In the genomic region with DNA sequence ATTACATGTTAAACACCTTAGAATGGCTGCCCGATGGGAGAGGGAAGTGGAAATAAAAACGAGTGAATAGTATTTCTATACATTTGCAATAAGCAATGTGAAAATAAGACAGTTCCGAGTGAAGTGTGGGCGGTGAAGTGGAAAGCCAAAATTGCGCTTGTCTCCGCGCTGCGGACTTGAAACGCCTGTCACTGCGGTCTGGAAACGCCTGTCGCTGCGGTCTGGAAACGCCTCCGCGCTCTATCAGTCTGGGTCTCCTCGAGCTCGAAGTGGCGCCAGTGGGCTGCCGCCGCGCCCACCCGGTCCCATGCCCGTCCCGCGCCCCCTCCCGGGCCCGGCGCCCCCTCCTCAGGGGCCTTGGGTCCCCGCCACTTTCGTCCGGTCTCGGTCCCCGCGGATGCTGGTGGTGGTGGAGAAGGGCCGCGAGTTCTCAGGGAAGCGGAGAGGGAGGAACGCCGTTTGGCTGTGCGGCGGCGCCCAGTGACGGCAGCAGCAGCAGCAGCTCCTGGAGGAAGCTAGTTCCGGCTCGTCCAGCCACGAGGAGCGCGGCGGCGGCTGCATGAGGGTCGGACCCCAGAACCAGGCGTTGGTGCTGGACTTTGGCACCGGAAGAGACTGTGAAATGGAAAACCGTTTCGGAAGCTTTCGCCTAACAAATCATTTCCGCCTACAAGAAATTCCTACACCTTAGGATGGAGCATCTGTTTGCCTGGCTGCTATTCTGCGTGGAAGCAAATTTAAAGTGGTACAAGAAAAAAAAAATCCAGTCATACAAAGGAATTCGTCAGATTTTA, we compare ENCODE assay signal across 1 cellular context.
TF ChIP-seq lines count a peak whose summit lies in the region.

No MANE protein-coding gene starts in this region.

TF ChIP-seq in HEK293, 187 proteins besides CTCF, POLR2A, EP300 and RAD21 (continued from another document and continues in another):
- TF ChIP-seq PRDM6 (tag by site-specific recombination; IDR thresholded peaks at IDR 0.05) (no peak), SALL2 (tag by site-specific recombination; IDR thresholded peaks at IDR 0.05; ENCODE audit: borderline replicate concordance) (no peak), ZNF670 (tag by site-specific recombination; IDR thresholded peaks at IDR 0.05; ENCODE audit: low read depth) (no peak), ZNF24 (tag by site-specific recombination; IDR thresholded peaks at IDR 0.05) (no peak), ZNF768 (tag by site-specific recombination; IDR thresholded peaks at IDR 0.05) (no peak), ZNF391 (tag by site-specific recombination; IDR thresholded peaks at IDR 0.05; ENCODE audit: borderline replicate concordance, low read depth) (no peak), OVOL3 (tag by site-specific recombination; IDR thresholded peaks at IDR 0.05) (no peak), ZNF138 (tag by site-specific recombination; IDR thresholded peaks at IDR 0.05; ENCODE audit: borderline replicate concordance) (no peak), ZNF202 (tag by site-specific recombination; IDR thresholded peaks at IDR 0.05; ENCODE audit: borderline replicate concordance) (no peak), AEBP2 (tag by site-specific recombination; IDR thresholded peaks at IDR 0.05; ENCODE audit: borderline replicate concordance) (no peak), ZNF398 (tag by site-specific recombination; IDR thresholded peaks at IDR 0.05) (peak; percentile 37; the same call in 1 of the 2 replicates), ZNF175 (tag by site-specific recombination; IDR thresholded peaks at IDR 0.05) (no peak), ZNF792 (tag by site-specific recombination; IDR thresholded peaks at IDR 0.05) (0 out of 2 replicates have a peak, but pooled peaks have one; percentile 42), ZFP37 (tag by site-specific recombination; IDR thresholded peaks at IDR 0.05) (peak; percentile 85), ZBTB20 (tag by site-specific recombination; IDR thresholded peaks at IDR 0.05) (peak; percentile 84), SP3 (tag by site-specific recombination; IDR thresholded peaks at IDR 0.05) (no peak), ZNF701 (tag by site-specific recombination; IDR thresholded peaks at IDR 0.05) (no peak), ZFP41 (tag by site-specific recombination; IDR thresholded peaks at IDR 0.05; ENCODE audit: borderline replicate concordance) (no peak), GFI1B (tag by site-specific recombination; IDR thresholded peaks at IDR 0.05) (no peak), ZNF544 (tag by site-specific recombination; IDR thresholded peaks at IDR 0.05) (no peak), ZNF214 (tag by site-specific recombination; IDR thresholded peaks at IDR 0.05; ENCODE audit: borderline replicate concordance) (no peak), KLF10 (tag by site-specific recombination; IDR thresholded peaks at IDR 0.05) (peak; percentile 38; the same call in 1 of the 2 replicates), ZNF501 (tag by site-specific recombination; IDR thresholded peaks at IDR 0.05) (peak; percentile 72), ZNF302 (tag by site-specific recombination; IDR thresholded peaks at IDR 0.05; ENCODE audit: low read depth) (no peak), ZNF558 (tag by site-specific recombination; IDR thresholded peaks at IDR 0.05) (no peak), ZNF23 (tag by site-specific recombination; IDR thresholded peaks at IDR 0.05; ENCODE audit: borderline replicate concordance) (no peak), ZSCAN18 (tag by site-specific recombination; IDR thresholded peaks at IDR 0.05) (no peak), HOXC10 (CRISPR knock-in tag; IDR thresholded peaks at IDR 0.05) (no peak), KLF1 (tag by site-specific recombination; IDR thresholded peaks at IDR 0.05) (no peak), SP2 (tag by site-specific recombination; IDR thresholded peaks at IDR 0.05) (peak; percentile 76), ZNF571 (tag by site-specific recombination; IDR thresholded peaks at IDR 0.05) (no peak), ZNF76 (tag by site-specific recombination; IDR thresholded peaks at IDR 0.05; ENCODE audit: borderline replicate concordance, low read depth) (no peak), ZNF112 (tag by site-specific recombination; IDR thresholded peaks at IDR 0.05) (no peak), ZNF777 (tag by site-specific recombination; IDR thresholded peaks at IDR 0.05; ENCODE audit: borderline replicate concordance) (0 out of 2 replicates have a peak, but pooled peaks have one; percentile 14), ZNF514 (tag by site-specific recombination; IDR thresholded peaks at IDR 0.05) (no peak), PRDM10 (tag by site-specific recombination; IDR thresholded peaks at IDR 0.05) (peak; percentile 29; the same call in 1 of the 2 replicates)
- TF ChIP-seq, protein P1, sequence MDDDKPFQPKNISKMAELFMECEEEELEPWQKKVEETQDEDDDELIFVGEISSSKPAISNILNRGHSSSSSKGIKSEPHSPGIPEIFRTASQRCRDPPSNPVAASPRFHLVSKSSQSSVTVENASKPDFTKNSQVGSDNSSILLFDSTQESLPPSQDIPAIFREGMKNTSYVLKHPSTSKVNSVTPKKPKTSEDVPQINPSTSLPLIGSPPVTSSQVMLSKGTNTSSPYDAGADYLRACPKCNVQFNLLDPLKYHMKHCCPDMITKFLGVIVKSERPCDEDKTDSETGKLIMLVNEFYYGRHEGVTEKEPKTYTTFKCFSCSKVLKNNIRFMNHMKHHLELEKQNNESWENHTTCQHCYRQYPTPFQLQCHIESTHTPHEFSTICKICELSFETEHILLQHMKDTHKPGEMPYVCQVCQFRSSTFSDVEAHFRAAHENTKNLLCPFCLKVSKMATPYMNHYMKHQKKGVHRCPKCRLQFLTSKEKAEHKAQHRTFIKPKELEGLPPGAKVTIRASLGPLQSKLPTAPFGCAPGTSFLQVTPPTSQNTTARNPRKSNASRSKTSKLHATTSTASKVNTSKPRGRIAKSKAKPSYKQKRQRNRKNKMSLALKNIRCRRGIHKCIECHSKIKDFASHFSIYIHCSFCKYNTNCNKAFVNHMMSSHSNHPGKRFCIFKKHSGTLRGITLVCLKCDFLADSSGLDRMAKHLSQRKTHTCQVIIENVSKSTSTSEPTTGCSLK (tag by site-specific recombination; IDR thresholded peaks at IDR 0.05): no peak
- TF ChIP-seq, protein P2, sequence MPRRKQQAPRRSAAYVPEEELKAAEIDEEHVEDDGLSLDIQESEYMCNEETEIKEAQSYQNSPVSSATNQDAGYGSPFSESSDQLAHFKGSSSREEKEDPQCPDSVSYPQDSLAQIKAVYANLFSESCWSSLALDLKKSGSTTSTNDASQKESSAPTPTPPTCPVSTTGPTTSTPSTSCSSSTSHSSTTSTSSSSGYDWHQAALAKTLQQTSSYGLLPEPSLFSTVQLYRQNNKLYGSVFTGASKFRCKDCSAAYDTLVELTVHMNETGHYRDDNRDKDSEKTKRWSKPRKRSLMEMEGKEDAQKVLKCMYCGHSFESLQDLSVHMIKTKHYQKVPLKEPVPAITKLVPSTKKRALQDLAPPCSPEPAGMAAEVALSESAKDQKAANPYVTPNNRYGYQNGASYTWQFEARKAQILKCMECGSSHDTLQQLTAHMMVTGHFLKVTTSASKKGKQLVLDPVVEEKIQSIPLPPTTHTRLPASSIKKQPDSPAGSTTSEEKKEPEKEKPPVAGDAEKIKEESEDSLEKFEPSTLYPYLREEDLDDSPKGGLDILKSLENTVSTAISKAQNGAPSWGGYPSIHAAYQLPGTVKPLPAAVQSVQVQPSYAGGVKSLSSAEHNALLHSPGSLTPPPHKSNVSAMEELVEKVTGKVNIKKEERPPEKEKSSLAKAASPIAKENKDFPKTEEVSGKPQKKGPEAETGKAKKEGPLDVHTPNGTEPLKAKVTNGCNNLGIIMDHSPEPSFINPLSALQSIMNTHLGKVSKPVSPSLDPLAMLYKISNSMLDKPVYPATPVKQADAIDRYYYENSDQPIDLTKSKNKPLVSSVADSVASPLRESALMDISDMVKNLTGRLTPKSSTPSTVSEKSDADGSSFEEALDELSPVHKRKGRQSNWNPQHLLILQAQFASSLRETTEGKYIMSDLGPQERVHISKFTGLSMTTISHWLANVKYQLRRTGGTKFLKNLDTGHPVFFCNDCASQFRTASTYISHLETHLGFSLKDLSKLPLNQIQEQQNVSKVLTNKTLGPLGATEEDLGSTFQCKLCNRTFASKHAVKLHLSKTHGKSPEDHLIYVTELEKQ (tag by site-specific recombination; IDR thresholded peaks at IDR 0.05; ENCODE audit: borderline replicate concordance): no peak
- TF ChIP-seq, protein P3, sequence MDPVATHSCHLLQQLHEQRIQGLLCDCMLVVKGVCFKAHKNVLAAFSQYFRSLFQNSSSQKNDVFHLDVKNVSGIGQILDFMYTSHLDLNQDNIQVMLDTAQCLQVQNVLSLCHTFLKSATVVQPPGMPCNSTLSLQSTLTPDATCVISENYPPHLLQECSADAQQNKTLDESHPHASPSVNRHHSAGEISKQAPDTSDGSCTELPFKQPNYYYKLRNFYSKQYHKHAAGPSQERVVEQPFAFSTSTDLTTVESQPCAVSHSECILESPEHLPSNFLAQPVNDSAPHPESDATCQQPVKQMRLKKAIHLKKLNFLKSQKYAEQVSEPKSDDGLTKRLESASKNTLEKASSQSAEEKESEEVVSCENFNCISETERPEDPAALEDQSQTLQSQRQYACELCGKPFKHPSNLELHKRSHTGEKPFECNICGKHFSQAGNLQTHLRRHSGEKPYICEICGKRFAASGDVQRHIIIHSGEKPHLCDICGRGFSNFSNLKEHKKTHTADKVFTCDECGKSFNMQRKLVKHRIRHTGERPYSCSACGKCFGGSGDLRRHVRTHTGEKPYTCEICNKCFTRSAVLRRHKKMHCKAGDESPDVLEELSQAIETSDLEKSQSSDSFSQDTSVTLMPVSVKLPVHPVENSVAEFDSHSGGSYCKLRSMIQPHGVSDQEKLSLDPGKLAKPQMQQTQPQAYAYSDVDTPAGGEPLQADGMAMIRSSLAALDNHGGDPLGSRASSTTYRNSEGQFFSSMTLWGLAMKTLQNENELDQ (tag by site-specific recombination; IDR thresholded peaks at IDR 0.05; ENCODE audit: low read depth): no peak
